Comparison of ENCODE assay signal across 31 cellular contexts in the genomic region with DNA sequence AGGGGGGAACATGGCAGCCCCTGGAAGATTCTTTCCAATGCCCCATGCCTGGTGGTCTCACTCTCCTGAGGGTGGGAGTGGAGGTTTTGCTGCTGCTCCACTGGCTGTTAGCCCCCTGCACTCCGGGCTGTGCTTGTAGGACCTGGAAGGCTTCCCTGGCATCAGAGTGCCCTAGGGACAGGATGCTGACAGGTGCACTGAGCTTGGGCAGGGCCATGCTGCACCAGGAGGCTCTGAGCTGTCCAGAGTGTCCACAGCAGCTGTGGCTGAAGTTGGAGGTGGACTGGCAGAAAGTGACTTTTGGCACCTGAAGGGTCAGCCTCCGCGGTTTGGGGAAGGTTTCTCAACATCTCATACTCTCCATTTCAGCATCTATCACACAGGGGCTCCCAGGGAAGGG.
"Had no signal": no experiment of that assay in that cellular context is flagged by ENCODE, and none has a peak within 500 bp of the region (broad histone marks: within the 10 kb centered on the region; RNA-seq: fewer than 3 reads in every experiment).

No MANE protein-coding gene starts in this region.

- ATAC-seq: activated CD8-positive, alpha-beta T cell treated with anti-CD3 and anti-CD28 coated beads, Interleukin-2, amount 10 ng/mL, durations not matched to agents 7 days and 5 days; activated naive CD4-positive, alpha-beta T cell treated with anti-CD3 and anti-CD28 coated beads, Interleukin-2, amount 50 U/mL, for 72 hours; body of pancreas; gastroesophageal sphincter; lower lobe of right lung; stimulated activated memory B cell treated with anti-CD40 and anti-IgM and Interleukin-4, amounts not matched to agents 10 μg/mL and 1 μg/mL and 100 μg/mL, for 72 hours; stimulated activated naive CD8-positive, alpha-beta T cell treated with anti-CD3 and anti-CD28 coated beads, Interleukin-15, amount 100 ng/mL, for 72 hours; T-helper 17 cell had no signal

- H3K27ac ChIP-seq: adrenal gland, body of pancreas, gastroesophageal sphincter, hepatocyte, lower lobe of right lung, sigmoid colon, SK-N-MC had no signal

- H3K4me3 Mint-ChIP-seq: activated CD4-positive, alpha-beta T cell treated with anti-CD3 and anti-CD28 coated beads, Interleukin-2, amount 10 ng/mL, durations not matched to agents 7 days and 5 days; activated CD8-positive, alpha-beta T cell treated with anti-CD3 and anti-CD28 coated beads, Interleukin-2, amount 10 ng/mL, durations not matched to agents 7 days and 5 days; natural killer cell treated with Interleukin-12 subunit alpha and Interleukin-12 subunit beta and Interleukin-15 and Interleukin-18, amount 100 ng/mL, for 72 hours; stimulated activated memory B cell treated with anti-CD40 and anti-IgM and Interleukin-4, amounts not matched to agents 10 μg/mL and 1 μg/mL and 100 μg/mL, for 72 hours; stimulated activated naive CD8-positive, alpha-beta T cell treated with anti-CD3 and anti-CD28 coated beads, Interleukin-15, amount 100 ng/mL, for 72 hours; T-helper 17 cell; type B pancreatic cell; WTC11 had no signal

- H3K27me3 ChIP-seq: adrenal gland, body of pancreas, gastroesophageal sphincter, hepatocyte, sigmoid colon had no signal

- H3K9me3 ChIP-seq: adrenal gland, body of pancreas, lower lobe of right lung had no signal

- H3K4me3 ChIP-seq: adrenal gland, body of pancreas, gastroesophageal sphincter, hepatocyte, lower lobe of right lung, sigmoid colon, SK-N-MC had no signal

- H3K27ac Mint-ChIP-seq: activated CD4-positive, alpha-beta T cell treated with anti-CD3 and anti-CD28 coated beads, Interleukin-2, amount 10 ng/mL, durations not matched to agents 7 days and 5 days; activated CD8-positive, alpha-beta T cell treated with anti-CD3 and anti-CD28 coated beads, Interleukin-2, amount 10 ng/mL, durations not matched to agents 7 days and 5 days; activated naive CD4-positive, alpha-beta T cell treated with anti-CD3 and anti-CD28 coated beads, Interleukin-2, amount 50 U/mL, for 72 hours; activated T-helper 2 cell treated with anti-CD3 and anti-CD28 coated beads, Interferon-gamma antibody, Interleukin-2, Interleukin-4, amounts not matched to agents 10 μg/mL and 5 μg/mL and 100 μg/mL, durations not matched to agents 14 hours and 24 hours and 36 hours; natural killer cell treated with Interleukin-12 subunit alpha and Interleukin-12 subunit beta and Interleukin-15 and Interleukin-18, amount 100 ng/mL, for 72 hours; progenitor cell of endocrine pancreas; stimulated activated memory B cell treated with anti-CD40 and anti-IgM and Interleukin-4, amounts not matched to agents 10 μg/mL and 1 μg/mL and 100 μg/mL, for 72 hours; T-helper 17 cell; type B pancreatic cell; WTC11 had no signal

- H3K36me3 ChIP-seq: adrenal gland, gastroesophageal sphincter, lower lobe of right lung, sigmoid colon had no signal

- H3K4me1 Mint-ChIP-seq: T-helper 17 cell had no signal

- DNase-seq: activated CD4-positive, alpha-beta T cell treated with anti-CD3 and anti-CD28 coated beads for 1 hour; activated CD4-positive, alpha-beta T cell treated with anti-CD3 and anti-CD28 coated beads, Interleukin-2, amount 10 ng/mL, durations not matched to agents 7 days and 5 days; activated CD8-positive, alpha-beta T cell treated with anti-CD3 and anti-CD28 coated beads, Interleukin-2, amount 10 ng/mL, durations not matched to agents 7 days and 5 days; aorta; cerebellar nuclear complex; cortex of kidney; kidney; lower lobe of right lung; mesenchymal stem cell; sigmoid colon; small intestine; stimulated activated CD4-positive, alpha-beta T cell treated with anti-CD3 and anti-CD28 coated beads, Interleukin-1b, Interleukin-23, amount 100 ng/mL, for 48 hours; stimulated activated CD4-positive, alpha-beta T cell treated with anti-CD3 and anti-CD28 coated beads, Interleukin-4, amount 100 ng/mL, for 4 hours; stimulated activated CD8-positive, alpha-beta memory T cell treated with anti-CD3 and anti-CD28 coated beads, Interleukin-4, amount 100 ng/mL, for 48 hours; stimulated activated naive CD8-positive, alpha-beta T cell treated with anti-CD3 and anti-CD28 coated beads, Interleukin-15, amount 100 ng/mL, for 72 hours; substantia nigra; SW 1271; T-helper 17 cell had no signal

- H3K4me1 ChIP-seq: body of pancreas, sigmoid colon had no signal

- FAIRE-seq: endothelial cell of umbilical vein, kidney, small intestine had no signal

- H3K9me3 Mint-ChIP-seq: activated CD4-positive, alpha-beta T cell treated with anti-CD3 and anti-CD28 coated beads, Interleukin-2, amount 10 ng/mL, durations not matched to agents 7 days and 5 days; activated naive CD4-positive, alpha-beta T cell treated with anti-CD3 and anti-CD28 coated beads, Interleukin-2, amount 50 U/mL, for 72 hours; activated T-helper 2 cell treated with anti-CD3 and anti-CD28 coated beads, Interferon-gamma antibody, Interleukin-2, Interleukin-4, amounts not matched to agents 10 μg/mL and 5 μg/mL and 100 μg/mL, durations not matched to agents 14 hours and 24 hours and 36 hours; natural killer cell treated with Interleukin-12 subunit alpha and Interleukin-12 subunit beta and Interleukin-15 and Interleukin-18, amount 100 ng/mL, for 72 hours; stimulated activated memory B cell treated with anti-CD40 and anti-IgM and Interleukin-4, amounts not matched to agents 10 μg/mL and 1 μg/mL and 100 μg/mL, for 72 hours; stimulated activated naive CD8-positive, alpha-beta T cell treated with anti-CD3 and anti-CD28 coated beads, Interleukin-15, amount 100 ng/mL, for 72 hours had no signal

- H3K36me3 Mint-ChIP-seq: activated naive CD4-positive, alpha-beta T cell treated with anti-CD3 and anti-CD28 coated beads, Interleukin-2, amount 50 U/mL, for 72 hours; natural killer cell treated with Interleukin-12 subunit alpha and Interleukin-12 subunit beta and Interleukin-15 and Interleukin-18, amount 100 ng/mL, for 72 hours; stimulated activated memory B cell treated with anti-CD40 and anti-IgM and Interleukin-4, amounts not matched to agents 10 μg/mL and 1 μg/mL and 100 μg/mL, for 72 hours had no signal
